1 cellular context compared by ENCODE assay signal in the genomic region with DNA sequence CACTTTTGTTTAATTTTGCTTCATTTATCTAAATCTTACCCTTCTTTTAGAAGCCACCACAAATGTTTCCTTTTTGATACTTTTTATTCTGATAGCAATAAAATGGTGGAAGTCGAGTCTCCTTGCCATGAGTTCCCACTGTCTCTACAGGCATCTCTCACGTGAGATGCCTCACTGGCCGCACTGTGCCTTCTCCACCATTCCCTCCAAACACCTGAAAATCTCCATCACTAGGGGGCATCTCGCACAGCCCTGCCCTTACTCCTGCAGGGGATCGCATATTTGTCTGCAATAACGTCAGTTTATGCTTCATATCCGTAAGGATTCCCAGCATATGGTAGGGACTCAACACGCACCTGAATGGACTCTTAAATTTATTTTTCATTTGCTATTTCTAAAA.
TF ChIP-seq lines count a peak whose summit lies in the region.

No MANE protein-coding gene starts in this region.

TF ChIP-seq in Ishikawa, 13 proteins besides CTCF, POLR2A, EP300 and RAD21 (continued from another document):
- TF ChIP-seq, protein P1, sequence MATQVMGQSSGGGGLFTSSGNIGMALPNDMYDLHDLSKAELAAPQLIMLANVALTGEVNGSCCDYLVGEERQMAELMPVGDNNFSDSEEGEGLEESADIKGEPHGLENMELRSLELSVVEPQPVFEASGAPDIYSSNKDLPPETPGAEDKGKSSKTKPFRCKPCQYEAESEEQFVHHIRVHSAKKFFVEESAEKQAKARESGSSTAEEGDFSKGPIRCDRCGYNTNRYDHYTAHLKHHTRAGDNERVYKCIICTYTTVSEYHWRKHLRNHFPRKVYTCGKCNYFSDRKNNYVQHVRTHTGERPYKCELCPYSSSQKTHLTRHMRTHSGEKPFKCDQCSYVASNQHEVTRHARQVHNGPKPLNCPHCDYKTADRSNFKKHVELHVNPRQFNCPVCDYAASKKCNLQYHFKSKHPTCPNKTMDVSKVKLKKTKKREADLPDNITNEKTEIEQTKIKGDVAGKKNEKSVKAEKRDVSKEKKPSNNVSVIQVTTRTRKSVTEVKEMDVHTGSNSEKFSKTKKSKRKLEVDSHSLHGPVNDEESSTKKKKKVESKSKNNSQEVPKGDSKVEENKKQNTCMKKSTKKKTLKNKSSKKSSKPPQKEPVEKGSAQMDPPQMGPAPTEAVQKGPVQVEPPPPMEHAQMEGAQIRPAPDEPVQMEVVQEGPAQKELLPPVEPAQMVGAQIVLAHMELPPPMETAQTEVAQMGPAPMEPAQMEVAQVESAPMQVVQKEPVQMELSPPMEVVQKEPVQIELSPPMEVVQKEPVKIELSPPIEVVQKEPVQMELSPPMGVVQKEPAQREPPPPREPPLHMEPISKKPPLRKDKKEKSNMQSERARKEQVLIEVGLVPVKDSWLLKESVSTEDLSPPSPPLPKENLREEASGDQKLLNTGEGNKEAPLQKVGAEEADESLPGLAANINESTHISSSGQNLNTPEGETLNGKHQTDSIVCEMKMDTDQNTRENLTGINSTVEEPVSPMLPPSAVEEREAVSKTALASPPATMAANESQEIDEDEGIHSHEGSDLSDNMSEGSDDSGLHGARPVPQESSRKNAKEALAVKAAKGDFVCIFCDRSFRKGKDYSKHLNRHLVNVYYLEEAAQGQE (IDR thresholded peaks at IDR 0.05; ENCODE audit: low read depth) = no peak
- TF ChIP-seq TCF12 (IDR thresholded peaks at IDR 0.05; ENCODE audit: low read depth) = no peak
